Comparison of ENCODE assay signal across 11 cellular contexts in the genomic region with DNA sequence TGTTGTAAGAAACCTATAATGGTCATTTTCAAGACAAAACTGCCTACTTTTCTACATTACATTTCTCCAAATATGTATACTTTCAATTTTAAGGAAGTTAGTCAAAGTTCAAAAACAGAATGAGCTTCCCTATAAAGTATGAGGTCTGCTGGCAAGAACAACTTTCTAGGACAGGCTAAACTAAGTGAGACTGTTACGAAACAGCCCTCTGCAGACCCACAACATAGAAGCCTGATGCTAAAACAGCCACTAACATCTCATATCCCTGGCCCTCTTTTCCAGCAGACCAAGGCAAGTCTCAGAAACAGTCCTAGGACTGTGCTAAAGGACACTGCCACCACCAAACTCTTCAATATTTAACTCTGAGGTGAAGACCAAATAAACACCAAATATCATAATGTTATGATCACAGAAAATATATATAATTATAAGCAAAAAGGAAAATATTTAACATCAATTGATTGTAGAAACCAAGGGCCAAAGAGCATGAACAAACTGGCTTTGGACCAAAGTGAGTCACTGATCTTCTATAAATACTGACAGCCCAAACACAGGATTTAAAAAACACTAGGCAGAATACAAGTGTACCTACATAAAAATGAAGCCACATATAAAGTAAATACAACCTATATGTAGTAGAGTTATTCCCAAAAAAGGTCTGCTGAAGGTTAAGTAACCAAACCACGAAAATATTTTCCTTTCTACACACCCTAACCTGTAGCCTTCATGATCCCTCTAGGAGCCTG. TPM values are rescaled to one million over a fixed set of nuclear protein-coding genes. Genes with fewer than 3 reads are reported as not detected.
DNase-seq lines count a peak whose midpoint lies in the region; ATAC-seq and TF ChIP-seq lines count a peak whose summit lies in the region.
"Had no signal": no experiment of that assay in that cellular context is flagged by ENCODE, and none has a peak within 500 bp of the region (broad histone marks: within the 10 kb centered on the region; RNA-seq: fewer than 3 reads in every experiment).

No MANE protein-coding gene starts in this region.

- no peak for TF ChIP-seq POLR2A in right lobe of liver (IDR thresholded peaks at IDR 0.05)

- H3K36me3 ChIP-seq in right lobe of liver, result peaks cover 0 to 67% (median 30%) of the 10 kb centered on the region in 4 donors

- no peaks in the 10 kb centered on the region for H3K9me3 Mint-ChIP-seq in activated CD4-positive, alpha-beta memory T cell treated with anti-CD3 and anti-CD28 coated beads for 36 hours

- peaks cover 0 to 31% (median 16%) of the 10 kb centered on the region in 4 donors for H3K4me1 ChIP-seq in right lobe of liver

- DNase-seq in AG10803 (ENCODE audit: low read depth) (peak; percentile 61), GM04503 (ENCODE audit: low read depth) (peak; percentile 19), amniotic epithelial cell (ENCODE audit: low read depth) (peak; percentile 47), right lobe of liver (no peak), NCI-H2107 (lab: John Stamatoyannopoulos, UW) (no peak)
- no peak for DNase-seq in activated CD4-positive, alpha-beta memory T cell treated with anti-CD3 and anti-CD28 coated beads for 36 hours
- no peak for DNase-seq in stimulated activated CD4-positive, alpha-beta T cell treated with anti-CD3 and anti-CD28 coated beads, Interleukin-4, amount 100 ng/mL, for 4 hours
- DNase-seq: NCI-H510A treated with DMSO at 0.1 percent for 48 hours, upper lobe of left lung had no signal

- TF ChIP-seq CTCF in AG10803 (conservative IDR thresholded peaks at IDR 0.05; ENCODE audit: low read length) (no peak), right lobe of liver (IDR thresholded peaks at IDR 0.05) (no peak)

- ATAC-seq in right lobe of liver (peak; percentile 79 to 85 (median 82)), GM21576 (IDR thresholded peaks at IDR 0.05; ENCODE audit: unreplicated experiment) (no peak)

- no peaks in the 10 kb centered on the region for H3K27me3 Mint-ChIP-seq in activated CD4-positive, alpha-beta memory T cell treated with anti-CD3 and anti-CD28 coated beads for 36 hours

- no peak overlapping the region for H3K27ac Mint-ChIP-seq in activated CD4-positive, alpha-beta memory T cell treated with anti-CD3 and anti-CD28 coated beads for 36 hours

- H3K27ac ChIP-seq in right lobe of liver, result no peak overlapping the region
- H3K27ac ChIP-seq: KMS-11 had no signal

- H3K4me1 Mint-ChIP-seq in activated CD4-positive, alpha-beta memory T cell treated with anti-CD3 and anti-CD28 coated beads for 36 hours (ENCODE audit: low read depth), result peaks cover 48% of the 10 kb centered on the region

- no peaks in the 10 kb centered on the region for H3K27me3 ChIP-seq in right lobe of liver
- H3K27me3 ChIP-seq: upper lobe of left lung had no signal

- WGBS in right lobe of liver (ENCODE audit: insufficient coverage, low coverage, low lambda C conversion rate, missing lambda C conversion rate), result 21% methylated on average over 2 of the region's 2 CpGs

- POLR2A ChIA-PET in activated CD4-positive, alpha-beta memory T cell treated with anti-CD3 and anti-CD28 coated beads for 36 hours (lab: Charles Lee), result no interaction called here

- H3K9me3 ChIP-seq in right lobe of liver, result no peaks in the 10 kb centered on the region
- H3K9me3 ChIP-seq: upper lobe of left lung had no signal

- CTCF ChIA-PET in activated CD4-positive, alpha-beta memory T cell treated with anti-CD3 and anti-CD28 coated beads for 36 hours (lab: Charles Lee), result interaction anchor here (1.3 kb wide), 1 partner anchor 429 kb away, joined by 3 read pairs; no protein-coding TSS in a partner anchor

- intact Hi-C loops in right lobe of liver (cut with DNase I), result no loop called here
- intact Hi-C loops in activated CD4-positive, alpha-beta memory T cell treated with anti-CD3 and anti-CD28 coated beads for 36 hours (cut with micrococcal nuclease), result no loop called here

- no peak overlapping the region for H3K4me3 Mint-ChIP-seq in activated CD4-positive, alpha-beta memory T cell treated with anti-CD3 and anti-CD28 coated beads for 36 hours

- peaks cover 71% of the 10 kb centered on the region for H3K36me3 Mint-ChIP-seq in activated CD4-positive, alpha-beta memory T cell treated with anti-CD3 and anti-CD28 coated beads for 36 hours

- H3K4me3 ChIP-seq in AG10803 (ENCODE audit: low read length) (no peak overlapping the region), right lobe of liver (no peak overlapping the region)
- H3K4me3 ChIP-seq: upper lobe of left lung had no signal

RNA-seq across cellular contexts. Expression of a gene that starts 27.7 kb away (rescaled TPM):
- total RNA-seq in right lobe of liver, result 10 to 100 TPM; 30.5 to 45.9 (median 39.6) TPM
- 10 to 100 TPM; 92.4 to 96.4 TPM for total RNA-seq in activated CD4-positive, alpha-beta memory T cell treated with anti-CD3 and anti-CD28 coated beads for 36 hours

Comparison
In these comparisons a context has a peak if more than half of its experiments do, and no peak if none do; other contexts are left out.
1. DNase-seq: peak in AG10803 (single experiment), GM04503 (single experiment) and amniotic epithelial cell (single experiment); none in right lobe of liver (0 of 3), NCI-H2107 (single experiment), activated CD4-positive, alpha-beta memory T cell treated with anti-CD3 and anti-CD28 coated beads for 36 hours (single experiment) and stimulated activated CD4-positive, alpha-beta T cell treated with anti-CD3 and anti-CD28 coated beads, Interleukin-4, amount 100 ng/mL, for 4 hours (0 of 2).